In the genomic region with DNA sequence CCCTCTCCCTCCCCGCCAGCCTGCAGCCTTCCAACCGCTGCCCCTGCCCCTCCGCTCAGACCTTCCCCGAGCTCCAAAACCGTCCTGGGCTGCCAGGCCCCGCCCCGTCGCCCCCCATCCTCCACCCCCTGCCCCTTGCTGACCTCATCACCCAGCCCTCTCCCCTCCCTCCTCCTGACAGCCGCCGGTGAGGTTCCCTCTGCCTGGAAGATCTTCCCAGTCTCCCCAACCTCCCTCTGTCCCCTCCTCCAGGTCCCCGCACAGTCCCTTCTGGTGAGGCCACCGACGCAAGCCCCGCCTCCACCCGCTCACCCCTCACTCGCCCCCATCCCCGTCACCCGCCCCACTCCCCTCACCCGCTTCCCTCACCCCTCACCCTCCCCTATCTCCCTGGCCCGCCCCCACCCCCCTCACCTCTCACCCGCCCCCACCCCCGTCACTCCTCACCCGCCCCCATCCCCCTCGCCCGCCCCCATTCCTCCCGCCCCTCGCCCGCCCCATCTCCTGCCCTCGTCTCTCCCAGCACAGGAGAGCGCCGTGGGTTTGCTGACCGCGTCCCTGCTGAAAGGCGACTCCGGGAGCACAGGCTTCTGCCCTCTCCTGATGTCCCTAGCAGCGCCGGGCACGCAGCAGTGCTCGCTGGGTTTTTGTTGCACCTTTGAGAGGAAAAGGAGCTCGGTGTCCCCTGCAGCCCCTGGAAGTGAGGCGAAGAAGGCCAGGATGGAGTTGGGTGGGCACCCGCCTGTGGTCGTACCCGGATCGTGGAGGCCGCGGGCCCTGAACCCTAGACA, we compare ENCODE assay signal across 8 cellular contexts. TPM values are rescaled to one million over a fixed set of nuclear protein-coding genes. Genes with fewer than 3 reads are reported as not detected.
DNase-seq lines count a peak whose midpoint lies in the region; ATAC-seq lines count a peak whose summit lies in the region.

No MANE protein-coding gene starts in this region.

- H3K9me3 ChIP-seq in iPS-18a (ENCODE audit: control insufficient read depth, low read depth, low read length) = no peaks in the 10 kb centered on the region

- peak overlapping the region; percentile 86 for H3K4me3 ChIP-seq in iPS-18a (ENCODE audit: low read length)

- no peaks in the 10 kb centered on the region for H3K36me3 Mint-ChIP-seq in activated naive CD8-positive, alpha-beta T cell treated with anti-CD3 and anti-CD28 coated beads for 36 hours
- no peaks in the 10 kb centered on the region for H3K36me3 Mint-ChIP-seq in stimulated activated memory B cell treated with anti-CD40 and anti-IgM and Interleukin-4, amounts not matched to agents 10 μg/mL and 1 μg/mL and 100 μg/mL, for 72 hours

- H3K4me3 Mint-ChIP-seq in activated naive CD8-positive, alpha-beta T cell treated with anti-CD3 and anti-CD28 coated beads for 36 hours = peak overlapping the region; percentile 63
- peak overlapping the region; percentile 82 for H3K4me3 Mint-ChIP-seq in stimulated activated memory B cell treated with anti-CD40 and anti-IgM and Interleukin-4, amounts not matched to agents 10 μg/mL and 1 μg/mL and 100 μg/mL, for 72 hours

- no peaks in the 10 kb centered on the region for H3K36me3 ChIP-seq in iPS-18a (ENCODE audit: control insufficient read depth, low read depth, low read length)

- no peak overlapping the region for H3K27ac Mint-ChIP-seq in activated naive CD8-positive, alpha-beta T cell treated with anti-CD3 and anti-CD28 coated beads for 36 hours
- H3K27ac Mint-ChIP-seq in stimulated activated memory B cell treated with anti-CD40 and anti-IgM and Interleukin-4, amounts not matched to agents 10 μg/mL and 1 μg/mL and 100 μg/mL, for 72 hours = peak overlapping the region; percentile 72

- H3K9me3 Mint-ChIP-seq in activated naive CD8-positive, alpha-beta T cell treated with anti-CD3 and anti-CD28 coated beads for 36 hours = no peaks in the 10 kb centered on the region
- H3K9me3 Mint-ChIP-seq in stimulated activated memory B cell treated with anti-CD40 and anti-IgM and Interleukin-4, amounts not matched to agents 10 μg/mL and 1 μg/mL and 100 μg/mL, for 72 hours = no peaks in the 10 kb centered on the region

- peaks cover 18% of the 10 kb centered on the region for H3K27me3 ChIP-seq in iPS-18a (ENCODE audit: control insufficient read depth, insufficient read depth, low read length)

- H3K27me3 Mint-ChIP-seq in activated naive CD8-positive, alpha-beta T cell treated with anti-CD3 and anti-CD28 coated beads for 36 hours = peaks cover 48% of the 10 kb centered on the region
- peaks cover 17% of the 10 kb centered on the region for H3K27me3 Mint-ChIP-seq in stimulated activated memory B cell treated with anti-CD40 and anti-IgM and Interleukin-4, amounts not matched to agents 10 μg/mL and 1 μg/mL and 100 μg/mL, for 72 hours

- DNase-seq in NCI-H345 (lab: John Stamatoyannopoulos, UW) (peak; percentile 32), NCI-H345 treated with DMSO at 0.1 percent for 48 hours (lab: John Stamatoyannopoulos, UW; ENCODE audit: unreplicated experiment) (no peak), NCI-H146 (lab: John Stamatoyannopoulos, UW) (peak; percentile 80), SKM-1 (lab: John Stamatoyannopoulos, UW; ENCODE audit: unreplicated experiment) (no peak)
- no peak for DNase-seq in activated naive CD8-positive, alpha-beta T cell treated with anti-CD3 and anti-CD28 coated beads for 36 hours

- ATAC-seq in stimulated activated memory B cell treated with anti-CD40 and anti-IgM and Interleukin-4, amounts not matched to agents 10 μg/mL and 1 μg/mL and 100 μg/mL, for 72 hours = peak; percentile 13
- ATAC-seq in GM21529 (IDR thresholded peaks at IDR 0.05; ENCODE audit: unreplicated experiment) = no peak

- H3K9ac ChIP-seq in iPS-18a (ENCODE audit: low read length) = peak overlapping the region; percentile 61

- H3K27ac ChIP-seq in iPS-18a (ENCODE audit: low read length) = no peak overlapping the region

- H3K4me1 ChIP-seq in iPS-18a (ENCODE audit: control insufficient read depth, low read depth, low read length) = peaks cover 3% of the 10 kb centered on the region

- H3K4me1 Mint-ChIP-seq in activated naive CD8-positive, alpha-beta T cell treated with anti-CD3 and anti-CD28 coated beads for 36 hours = peaks cover 7% of the 10 kb centered on the region
- peaks cover 45% of the 10 kb centered on the region for H3K4me1 Mint-ChIP-seq in stimulated activated memory B cell treated with anti-CD40 and anti-IgM and Interleukin-4, amounts not matched to agents 10 μg/mL and 1 μg/mL and 100 μg/mL, for 72 hours

RNA-seq across cellular contexts. Expression of gene UPK3A, which starts 16.4 kb away (rescaled TPM):
- not detected for total RNA-seq in activated naive CD8-positive, alpha-beta T cell treated with anti-CD3 and anti-CD28 coated beads for 36 hours

RNA-seq across cellular contexts. Expression of gene KIAA0930, which starts 27.7 kb away (rescaled TPM):
- total RNA-seq in activated naive CD8-positive, alpha-beta T cell treated with anti-CD3 and anti-CD28 coated beads for 36 hours = 10 to 100 TPM; 28.0 to 28.6 TPM

RNA-seq across cellular contexts. Expression of gene FAM118A, which starts 41.4 kb away (rescaled TPM):
- total RNA-seq in activated naive CD8-positive, alpha-beta T cell treated with anti-CD3 and anti-CD28 coated beads for 36 hours = 10 to 100 TPM; 25.4 to 26.4 TPM

Comparison
In these comparisons a context has a peak if more than half of its experiments do, and no peak if none do; other contexts are left out.
1. DNase-seq: peak in NCI-H345 (single experiment) and NCI-H146 (single experiment); none in NCI-H345 treated with DMSO at 0.1 percent for 48 hours (single experiment), activated naive CD8-positive, alpha-beta T cell treated with anti-CD3 and anti-CD28 coated beads for 36 hours (single experiment) and SKM-1 (single experiment).